10 cellular contexts compared by ENCODE assay signal in the genomic region with DNA sequence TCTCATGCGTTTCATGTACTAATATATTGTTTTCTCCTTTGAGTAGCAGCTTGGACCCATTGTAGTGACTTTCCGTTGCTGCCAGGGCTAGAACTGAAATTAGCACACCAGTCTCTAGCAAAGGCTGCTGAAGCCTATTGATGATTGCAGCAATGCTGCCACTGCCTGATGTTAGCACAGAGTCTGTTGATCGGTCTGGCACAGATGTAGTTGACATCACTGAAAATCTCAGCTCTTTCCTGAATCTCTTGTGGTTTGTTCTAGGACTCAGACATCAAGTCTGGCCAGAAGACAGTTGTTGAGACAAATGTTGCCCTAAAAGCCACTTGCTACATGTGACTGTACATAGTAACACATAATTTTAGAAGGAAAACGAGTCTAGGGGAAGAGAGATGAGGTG. TPM values are rescaled to one million over a fixed set of nuclear protein-coding genes. Genes with fewer than 3 reads are reported as not detected.
DNase-seq lines count a peak whose midpoint lies in the region; ATAC-seq and TF ChIP-seq lines count a peak whose summit lies in the region.
"Had no signal": no experiment of that assay in that cellular context is flagged by ENCODE, and none has a peak within 500 bp of the region (broad histone marks: within the 10 kb centered on the region; RNA-seq: fewer than 3 reads in every experiment).

No MANE protein-coding gene starts in this region.

- peak; percentile 46 for ATAC-seq in CD8-positive, alpha-beta T cell
- ATAC-seq in naive thymus-derived CD4-positive, alpha-beta T cell: peak; percentile 34

- no peaks in the 10 kb centered on the region for H3K27me3 ChIP-seq in CD8-positive, alpha-beta T cell (ENCODE audit: insufficient read depth, low read length)
- no peaks in the 10 kb centered on the region for H3K27me3 ChIP-seq in fibroblast of lung (ENCODE audit: control insufficient read depth, insufficient read depth, low read length)
- H3K27me3 ChIP-seq in naive thymus-derived CD4-positive, alpha-beta T cell (ENCODE audit: control insufficient read depth in 2 of 2, insufficient read depth in 2 of 2, low read length in 2 of 2): no peaks in the 10 kb centered on the region

- CTCF ChIA-PET in CD8-positive, alpha-beta T cell (lab: Charles Lee): interaction anchor here (1.3 kb wide), 1 partner anchor 10 kb away, joined by 3 read pairs; no protein-coding TSS in a partner anchor
- CTCF ChIA-PET in naive thymus-derived CD4-positive, alpha-beta T cell (lab: Charles Lee): interaction anchor here (0.7 kb wide), 1 partner anchor 11 kb away, joined by 4 read pairs; no protein-coding TSS in a partner anchor

- H3K9ac ChIP-seq in fibroblast of lung (ENCODE audit: insufficient read depth, low read length): no peak overlapping the region

- no peak overlapping the region for H3K27ac ChIP-seq in CD8-positive, alpha-beta T cell (ENCODE audit: low read depth, low read length)
- no peak overlapping the region for H3K27ac ChIP-seq in fibroblast of lung (ENCODE audit: insufficient read depth, low read length)
- H3K27ac ChIP-seq in naive thymus-derived CD4-positive, alpha-beta T cell (ENCODE audit: low read depth, low read length): no peak overlapping the region

- H4K20me1 ChIP-seq in fibroblast of lung (ENCODE audit: control insufficient read depth, extremely low read depth, insufficient read depth, low read length): no peaks in the 10 kb centered on the region

- H3K9me3 ChIP-seq in CD8-positive, alpha-beta T cell (ENCODE audit: low read length): no peaks in the 10 kb centered on the region
- H3K9me3 ChIP-seq in fibroblast of lung (ENCODE audit: control insufficient read depth, insufficient read depth, low read depth, low read length): no peaks in the 10 kb centered on the region
- no peaks in the 10 kb centered on the region for H3K9me3 ChIP-seq in naive thymus-derived CD4-positive, alpha-beta T cell (ENCODE audit: control insufficient read depth in 2 of 3, low read length in 3 of 3)

- intact Hi-C loops in CD8-positive, alpha-beta T cell (cut with DNase I, micrococcal nuclease): no loop called here
- intact Hi-C loops in naive thymus-derived CD4-positive, alpha-beta T cell (cut with micrococcal nuclease): no loop called here
- intact Hi-C loops in activated T-helper 1 cell treated with anti-CD3 and anti-CD28 coated beads, Interleukin-12 subunit alpha, Interleukin-12 subunit beta, Interleukin-2, Interleukin-4 antibody, amounts not matched to agents 30 ng/mL and 10 ng/mL and 1 ng/mL, durations not matched to agents 14 hours and 24 hours and 36 hours (cut with micrococcal nuclease): no loop called here

- H3K36me3 ChIP-seq in CD8-positive, alpha-beta T cell (ENCODE audit: insufficient read depth, low read length): no peaks in the 10 kb centered on the region
- no peaks in the 10 kb centered on the region for H3K36me3 ChIP-seq in fibroblast of lung (ENCODE audit: control insufficient read depth, insufficient read depth, low read length)
- H3K36me3 ChIP-seq in naive thymus-derived CD4-positive, alpha-beta T cell (ENCODE audit: control insufficient read depth in 2 of 3, insufficient read depth in 3 of 3, low read length in 3 of 3): no peaks in the 10 kb centered on the region

- no peaks in the 10 kb centered on the region for H3K27me3 Mint-ChIP-seq in CD8-positive, alpha-beta T cell (ENCODE audit: low read depth)
- H3K27me3 Mint-ChIP-seq in naive thymus-derived CD4-positive, alpha-beta T cell: peaks cover 0 to 10% (median 0%) of the 10 kb centered on the region in 5 donors
- no peaks in the 10 kb centered on the region for H3K27me3 Mint-ChIP-seq in activated T-helper 1 cell treated with anti-CD3 and anti-CD28 coated beads, Interleukin-12 subunit alpha, Interleukin-12 subunit beta, Interleukin-2, Interleukin-4 antibody, amounts not matched to agents 30 ng/mL and 10 ng/mL and 1 ng/mL, durations not matched to agents 14 hours and 24 hours and 36 hours (ENCODE audit: insufficient read depth)

- no peaks in the 10 kb centered on the region for H3K9me3 Mint-ChIP-seq in CD8-positive, alpha-beta T cell
- no peaks in the 10 kb centered on the region for H3K9me3 Mint-ChIP-seq in naive thymus-derived CD4-positive, alpha-beta T cell
- no peaks in the 10 kb centered on the region for H3K9me3 Mint-ChIP-seq in activated T-helper 1 cell treated with anti-CD3 and anti-CD28 coated beads, Interleukin-12 subunit alpha, Interleukin-12 subunit beta, Interleukin-2, Interleukin-4 antibody, amounts not matched to agents 30 ng/mL and 10 ng/mL and 1 ng/mL, durations not matched to agents 14 hours and 24 hours and 36 hours
- H3K9me3 Mint-ChIP-seq: activated CD4-positive, alpha-beta memory T cell treated with anti-CD3 and anti-CD28 coated beads, Interleukin-2, amount 10 ng/mL, durations not matched to agents 7 days and 5 days had no signal

- no peak for DNase-seq in CD8-positive, alpha-beta T cell
- DNase-seq in MV-4-11 (lab: John Stamatoyannopoulos, UW) (peak; percentile 66), fibroblast of lung (ENCODE audit: low read depth in 2 of 2) (peak; percentile 22 to 31), OCI-M2 (lab: John Stamatoyannopoulos, UW; ENCODE audit: unreplicated experiment) (no peak), NCI-H524 (lab: John Stamatoyannopoulos, UW) (no peak)
- DNase-seq in naive thymus-derived CD4-positive, alpha-beta T cell: no peak
- no peak for DNase-seq in activated T-helper 1 cell treated with anti-CD3 and anti-CD28 coated beads, Interleukin-12 subunit alpha, Interleukin-12 subunit beta, Interleukin-2, Interleukin-4 antibody, amounts not matched to agents 30 ng/mL and 10 ng/mL and 1 ng/mL, durations not matched to agents 14 hours and 24 hours and 36 hours (ENCODE audit: low spot score)
- no peak for DNase-seq in activated CD8-positive, alpha-beta memory T cell treated with anti-CD3 and anti-CD28 coated beads, Interleukin-2, amount 50 U/mL, for 4 hours
- DNase-seq: activated CD4-positive, alpha-beta memory T cell treated with anti-CD3 and anti-CD28 coated beads, Interleukin-2, amount 10 ng/mL, durations not matched to agents 7 days and 5 days; trophoblast cell had no signal

- POLR2A ChIA-PET in CD8-positive, alpha-beta T cell (lab: Charles Lee): interaction anchor here (1.0 kb wide), 1 partner anchor 48 kb away, joined by 4 read pairs; the partner anchor contains the start of gene VAPA
- POLR2A ChIA-PET in naive thymus-derived CD4-positive, alpha-beta T cell (lab: Charles Lee): no interaction called here

- no peak overlapping the region for H3K4me3 Mint-ChIP-seq in CD8-positive, alpha-beta T cell
- peak overlapping the region in 1 of 10 donors; percentile 14 for H3K4me3 Mint-ChIP-seq in naive thymus-derived CD4-positive, alpha-beta T cell
- H3K4me3 Mint-ChIP-seq in activated T-helper 1 cell treated with anti-CD3 and anti-CD28 coated beads, Interleukin-12 subunit alpha, Interleukin-12 subunit beta, Interleukin-2, Interleukin-4 antibody, amounts not matched to agents 30 ng/mL and 10 ng/mL and 1 ng/mL, durations not matched to agents 14 hours and 24 hours and 36 hours: no peak overlapping the region
- H3K4me3 Mint-ChIP-seq: activated CD4-positive, alpha-beta memory T cell treated with anti-CD3 and anti-CD28 coated beads, Interleukin-2, amount 10 ng/mL, durations not matched to agents 7 days and 5 days had no signal

- no peak overlapping the region for H2AFZ ChIP-seq in fibroblast of lung (ENCODE audit: low read length)

- H3K36me3 Mint-ChIP-seq in CD8-positive, alpha-beta T cell: peaks cover 7% of the 10 kb centered on the region
- peaks cover 0 to 2% (median 0%) of the 10 kb centered on the region in 5 donors for H3K36me3 Mint-ChIP-seq in naive thymus-derived CD4-positive, alpha-beta T cell
- H3K36me3 Mint-ChIP-seq in activated T-helper 1 cell treated with anti-CD3 and anti-CD28 coated beads, Interleukin-12 subunit alpha, Interleukin-12 subunit beta, Interleukin-2, Interleukin-4 antibody, amounts not matched to agents 30 ng/mL and 10 ng/mL and 1 ng/mL, durations not matched to agents 14 hours and 24 hours and 36 hours (ENCODE audit: low read depth): peaks cover 1% of the 10 kb centered on the region

- H3K4me3 ChIP-seq in CD8-positive, alpha-beta T cell (ENCODE audit: low read depth, low read length): no peak overlapping the region
- H3K4me3 ChIP-seq in fibroblast of lung (replicated peaks in 1 of 4; ENCODE audit: control extremely low read depth in 1 of 4, insufficient read depth in 1 of 4, low read depth in 3 of 4, low read length in 4 of 4): no peak overlapping the region
- no peak overlapping the region for H3K4me3 ChIP-seq in naive thymus-derived CD4-positive, alpha-beta T cell (ENCODE audit: low read length)

- H3K27ac Mint-ChIP-seq in CD8-positive, alpha-beta T cell: no peak overlapping the region
- peak overlapping the region in 4 of 9 donors; percentile 2 to 67 (median 42) for H3K27ac Mint-ChIP-seq in naive thymus-derived CD4-positive, alpha-beta T cell
- H3K27ac Mint-ChIP-seq in activated T-helper 1 cell treated with anti-CD3 and anti-CD28 coated beads, Interleukin-12 subunit alpha, Interleukin-12 subunit beta, Interleukin-2, Interleukin-4 antibody, amounts not matched to agents 30 ng/mL and 10 ng/mL and 1 ng/mL, durations not matched to agents 14 hours and 24 hours and 36 hours: no peak overlapping the region
- H3K27ac Mint-ChIP-seq: activated CD4-positive, alpha-beta memory T cell treated with anti-CD3 and anti-CD28 coated beads, Interleukin-2, amount 10 ng/mL, durations not matched to agents 7 days and 5 days had no signal

- H3K4me1 ChIP-seq in CD8-positive, alpha-beta T cell (ENCODE audit: insufficient read depth, low read length): no peaks in the 10 kb centered on the region
- H3K4me1 ChIP-seq in fibroblast of lung (ENCODE audit: control insufficient read depth, extremely low read depth, insufficient read depth, low read length): no peaks in the 10 kb centered on the region
- H3K4me1 ChIP-seq in naive thymus-derived CD4-positive, alpha-beta T cell (ENCODE audit: control insufficient read depth in 2 of 2, insufficient read depth in 2 of 2, low read length in 2 of 2): no peaks in the 10 kb centered on the region

- peaks cover 26% of the 10 kb centered on the region for H3K4me1 Mint-ChIP-seq in CD8-positive, alpha-beta T cell (ENCODE audit: low read depth)
- H3K4me1 Mint-ChIP-seq in naive thymus-derived CD4-positive, alpha-beta T cell: peaks cover 3 to 39% (median 27%) of the 10 kb centered on the region in 7 donors
- H3K4me1 Mint-ChIP-seq in activated T-helper 1 cell treated with anti-CD3 and anti-CD28 coated beads, Interleukin-12 subunit alpha, Interleukin-12 subunit beta, Interleukin-2, Interleukin-4 antibody, amounts not matched to agents 30 ng/mL and 10 ng/mL and 1 ng/mL, durations not matched to agents 14 hours and 24 hours and 36 hours (ENCODE audit: low read depth): no peaks in the 10 kb centered on the region

- no peak for TF ChIP-seq CTCF in CD8-positive, alpha-beta T cell (IDR thresholded peaks at IDR 0.05)
- TF ChIP-seq CTCF in fibroblast of lung (conservative IDR thresholded peaks at IDR 0.05 in 1 of 2, IDR thresholded peaks at IDR 0.05 in 1 of 2; ENCODE audit: low read depth in 1 of 2, low read length in 2 of 2): no peak

- H3K79me2 ChIP-seq in fibroblast of lung (ENCODE audit: control insufficient read depth, insufficient read depth, low read length): no peaks in the 10 kb centered on the region

- no peak overlapping the region for H3K4me2 ChIP-seq in fibroblast of lung (ENCODE audit: extremely low read depth, insufficient read depth, low read length)

RNA-seq across cellular contexts. Expression of gene VAPA, which starts 47.2 kb away (rescaled TPM):
- 100 to 1,000 TPM; 169 to 177 TPM for total RNA-seq in CD8-positive, alpha-beta T cell
- total RNA-seq in fibroblast of lung: 181 and 235 TPM in 2 replicates
- polyA plus RNA-seq in fibroblast of lung: 420 and 425 TPM in 2 replicates
- polyA plus RNA-seq in fibroblast of lung (2012): 144 and 159 TPM in 2 replicates
- polyA minus RNA-seq in fibroblast of lung (ENCODE audit: low replicate concordance): 16.2 and 21.8 TPM in 2 replicates
- total RNA-seq in naive thymus-derived CD4-positive, alpha-beta T cell: 100 to 1,000 TPM; 109 to 199 (median 151) TPM
- 100 to 1,000 TPM; 214 to 278 TPM for polyA plus RNA-seq in naive thymus-derived CD4-positive, alpha-beta T cell
- total RNA-seq in activated T-helper 1 cell treated with anti-CD3 and anti-CD28 coated beads, Interleukin-12 subunit alpha, Interleukin-12 subunit beta, Interleukin-2, Interleukin-4 antibody, amounts not matched to agents 30 ng/mL and 10 ng/mL and 1 ng/mL, durations not matched to agents 14 hours and 24 hours and 36 hours: 187 and 201 TPM in 2 replicates

Comparison
In these comparisons a context has a peak if more than half of its experiments do, and no peak if none do; other contexts are left out.
1. DNase-seq: peak in MV-4-11 (single experiment) and fibroblast of lung (2 of 2); none in CD8-positive, alpha-beta T cell (0 of 7), naive thymus-derived CD4-positive, alpha-beta T cell (0 of 9), OCI-M2 (single experiment), activated T-helper 1 cell treated with anti-CD3 and anti-CD28 coated beads, Interleukin-12 subunit alpha, Interleukin-12 subunit beta, Interleukin-2, Interleukin-4 antibody, amounts not matched to agents 30 ng/mL and 10 ng/mL and 1 ng/mL, durations not matched to agents 14 hours and 24 hours and 36 hours (single experiment), activated CD8-positive, alpha-beta memory T cell treated with anti-CD3 and anti-CD28 coated beads, Interleukin-2, amount 50 U/mL, for 4 hours (single experiment) and NCI-H524 (0 of 2).